21 cellular contexts compared by ENCODE assay signal in the genomic region with DNA sequence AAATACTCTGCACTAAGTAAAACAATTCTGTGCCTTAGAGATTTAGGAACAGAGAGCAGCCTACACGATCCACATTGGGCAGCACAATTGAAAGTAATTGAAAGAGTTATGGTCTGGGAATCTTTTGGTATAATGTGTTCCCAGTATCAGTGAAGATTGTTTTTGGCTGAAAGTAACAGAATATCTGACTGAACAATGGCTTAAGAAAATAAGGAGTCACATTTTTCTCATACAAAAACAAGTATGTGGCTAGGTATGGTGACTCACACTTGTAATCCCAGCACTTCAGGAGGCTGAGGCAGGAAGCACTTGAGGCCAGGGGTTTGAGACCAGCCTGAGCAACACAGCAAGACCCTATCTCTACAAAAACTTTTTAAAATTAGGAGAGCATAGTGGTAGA.
A peak's percentile ranks its signal among the peaks of the same experiment; 100 is the strongest.
DNase-seq lines count a peak whose midpoint lies in the region; ATAC-seq and TF ChIP-seq lines count a peak whose summit lies in the region.
"Had no signal": no experiment of that assay in that cellular context is flagged by ENCODE, and none has a peak within 500 bp of the region (broad histone marks: within the 10 kb centered on the region; RNA-seq: fewer than 3 reads in every experiment).

No MANE protein-coding gene starts in this region.

- H3K36me3 Mint-ChIP-seq in activated CD8-positive, alpha-beta memory T cell treated with anti-CD3 and anti-CD28 coated beads, Interleukin-2, amount 10 ng/mL, durations not matched to agents 7 days and 5 days = peaks cover 7% of the 10 kb centered on the region
- H3K36me3 Mint-ChIP-seq in endodermal cell (ENCODE audit: low read depth) = no peaks in the 10 kb centered on the region
- H3K36me3 Mint-ChIP-seq: natural killer cell; stimulated activated effector memory CD8-positive, alpha-beta T cell treated with anti-CD3 and anti-CD28 coated beads, Interleukin-12 subunit alpha, Interleukin-12 subunit beta, amount 100 ng/mL, for 72 hours had no signal

- no peak for ATAC-seq in activated CD8-positive, alpha-beta memory T cell treated with anti-CD3 and anti-CD28 coated beads, Interleukin-2, amount 10 ng/mL, durations not matched to agents 7 days and 5 days
- ATAC-seq in GM18517 (IDR thresholded peaks at IDR 0.05; ENCODE audit: unreplicated experiment) (no peak), HG02798 (IDR thresholded peaks at IDR 0.05; ENCODE audit: poor library complexity, unreplicated experiment) (no peak)
- ATAC-seq: activated CD8-positive, alpha-beta T cell treated with anti-CD3 and anti-CD28 coated beads, Interleukin-2, amount 10 ng/mL, durations not matched to agents 7 days and 5 days; natural killer cell had no signal

- peaks cover 4% of the 10 kb centered on the region for H3K4me1 ChIP-seq in endodermal cell (ENCODE audit: control insufficient read depth, insufficient read depth, low read length)

- H3K27ac ChIP-seq in brain microvascular endothelial cell = peak overlapping the region; percentile 73
- H3K27ac ChIP-seq in endodermal cell (ENCODE audit: low read depth, low read length) = no peak overlapping the region
- H3K27ac ChIP-seq: 22Rv1, tibial nerve had no signal

- H3K4me1 Mint-ChIP-seq in activated CD8-positive, alpha-beta memory T cell treated with anti-CD3 and anti-CD28 coated beads, Interleukin-2, amount 10 ng/mL, durations not matched to agents 7 days and 5 days = peaks cover 33% of the 10 kb centered on the region
- H3K4me1 Mint-ChIP-seq in endodermal cell = peaks cover 10% of the 10 kb centered on the region

- in situ Hi-C loops in brain microvascular endothelial cell (cut with HindIII; ENCODE audit: low pct_ligation_motif_present, low sequenced_read_pairs) = no loop called here

- CTCF ChIA-PET in activated CD8-positive, alpha-beta memory T cell treated with anti-CD3 and anti-CD28 coated beads, Interleukin-2, amount 10 ng/mL, durations not matched to agents 7 days and 5 days (lab: Charles Lee) = interaction anchor here (1.4 to 1.7 kb wide), 3 partner anchors 133 to 339 kb away, joined by 3 to 7 read pairs (median 6); no protein-coding TSS in a partner anchor

- WGBS in endodermal cell (ENCODE audit: insufficient coverage in 1 of 2, insufficient read length in 1 of 2), 2 experiments = 98% methylated on average over 1 of the region's 1 CpG; no CpG with 5 or more reads in 1 of the 2 experiments

- TF ChIP-seq CTCF in brain microvascular endothelial cell (IDR thresholded peaks at IDR 0.05; ENCODE audit: low read depth, low read length, missing control alignments) = no peak
- TF ChIP-seq CTCF in endodermal cell (conservative IDR thresholded peaks at IDR 0.05) = no peak

- H3K36me3 ChIP-seq in brain microvascular endothelial cell (replicated peaks) = no peaks in the 10 kb centered on the region
- no peaks in the 10 kb centered on the region for H3K36me3 ChIP-seq in endodermal cell (ENCODE audit: control insufficient read depth, insufficient read depth, low read length)

- peak overlapping the region; percentile 9 for H3K27ac Mint-ChIP-seq in activated CD8-positive, alpha-beta memory T cell treated with anti-CD3 and anti-CD28 coated beads, Interleukin-2, amount 10 ng/mL, durations not matched to agents 7 days and 5 days
- no peak overlapping the region for H3K27ac Mint-ChIP-seq in endodermal cell
- H3K27ac Mint-ChIP-seq: activated CD8-positive, alpha-beta T cell treated with anti-CD3 and anti-CD28 coated beads, Interleukin-2, amount 10 ng/mL, durations not matched to agents 7 days and 5 days; activated T-helper 1 cell treated with anti-CD3 and anti-CD28 coated beads, Interleukin-12 subunit alpha, Interleukin-12 subunit beta, Interleukin-2, Interleukin-4 antibody, amounts not matched to agents 30 ng/mL and 10 ng/mL and 1 ng/mL, durations not matched to agents 14 hours and 24 hours and 36 hours; natural killer cell; progenitor cell of endocrine pancreas; stimulated activated effector memory CD8-positive, alpha-beta T cell treated with anti-CD3 and anti-CD28 coated beads, Interleukin-12 subunit alpha, Interleukin-12 subunit beta, amount 100 ng/mL, for 72 hours had no signal

- no peak overlapping the region for H3K4me3 Mint-ChIP-seq in activated CD8-positive, alpha-beta memory T cell treated with anti-CD3 and anti-CD28 coated beads, Interleukin-2, amount 10 ng/mL, durations not matched to agents 7 days and 5 days
- H3K4me3 Mint-ChIP-seq in endodermal cell = no peak overlapping the region
- H3K4me3 Mint-ChIP-seq: activated CD8-positive, alpha-beta T cell treated with anti-CD3 and anti-CD28 coated beads, Interleukin-2, amount 10 ng/mL, durations not matched to agents 7 days and 5 days; activated T-helper 1 cell treated with anti-CD3 and anti-CD28 coated beads, Interleukin-12 subunit alpha, Interleukin-12 subunit beta, Interleukin-2, Interleukin-4 antibody, amounts not matched to agents 30 ng/mL and 10 ng/mL and 1 ng/mL, durations not matched to agents 14 hours and 24 hours and 36 hours; natural killer cell; stimulated activated effector memory CD8-positive, alpha-beta T cell treated with anti-CD3 and anti-CD28 coated beads, Interleukin-12 subunit alpha, Interleukin-12 subunit beta, amount 100 ng/mL, for 72 hours had no signal

- H3K9me3 Mint-ChIP-seq in activated CD8-positive, alpha-beta memory T cell treated with anti-CD3 and anti-CD28 coated beads, Interleukin-2, amount 10 ng/mL, durations not matched to agents 7 days and 5 days (ENCODE audit: low read depth) = peaks cover 5% of the 10 kb centered on the region
- H3K9me3 Mint-ChIP-seq in endodermal cell = peaks cover 12% of the 10 kb centered on the region
- H3K9me3 Mint-ChIP-seq: activated T-helper 1 cell treated with anti-CD3 and anti-CD28 coated beads, Interleukin-12 subunit alpha, Interleukin-12 subunit beta, Interleukin-2, Interleukin-4 antibody, amounts not matched to agents 30 ng/mL and 10 ng/mL and 1 ng/mL, durations not matched to agents 14 hours and 24 hours and 36 hours; natural killer cell; stimulated activated effector memory CD8-positive, alpha-beta T cell treated with anti-CD3 and anti-CD28 coated beads, Interleukin-12 subunit alpha, Interleukin-12 subunit beta, amount 100 ng/mL, for 72 hours had no signal

- no peak overlapping the region for H3K9ac ChIP-seq in endodermal cell (ENCODE audit: extremely low read depth, low read length, poor library complexity, severe bottlenecking)

- peaks cover 6% of the 10 kb centered on the region for H3K9me3 ChIP-seq in endodermal cell (ENCODE audit: control insufficient read depth, low read length)

- H3K4me3 ChIP-seq in brain microvascular endothelial cell (ENCODE audit: low read depth, low read length) (no peak overlapping the region), endodermal cell (ENCODE audit: low read length) (no peak overlapping the region)
- H3K4me3 ChIP-seq: tibial nerve had no signal

- no peak for DNase-seq in activated CD8-positive, alpha-beta memory T cell treated with anti-CD3 and anti-CD28 coated beads, Interleukin-2, amount 10 ng/mL, durations not matched to agents 7 days and 5 days
- no peak for DNase-seq in activated CD8-positive, alpha-beta memory T cell treated with anti-CD3 and anti-CD28 coated beads for 24 hours
- DNase-seq in brain microvascular endothelial cell (peak; percentile 66), iris pigment epithelial cell (ENCODE audit: low read depth) (peak; percentile 75), retina (no peak), endodermal cell (no peak)
- DNase-seq: activated CD8-positive, alpha-beta T cell treated with anti-CD3 and anti-CD28 coated beads, Interleukin-2, amount 10 ng/mL, durations not matched to agents 7 days and 5 days; C1 segment of cervical spinal cord; cerebellar nuclear complex; mesenchymal stem cell; natural killer cell; NCI-H1048; NCI-H2081 treated with DMSO at 0.1 percent for 48 hours; NCI-H526 had no signal

- H3K27me3 ChIP-seq in brain microvascular endothelial cell (replicated peaks) = no peaks in the 10 kb centered on the region
- no peaks in the 10 kb centered on the region for H3K27me3 ChIP-seq in endodermal cell (ENCODE audit: control insufficient read depth, insufficient read depth, low read length, poor library complexity, severe bottlenecking)
- H3K27me3 ChIP-seq: tibial nerve had no signal

- H3K27me3 Mint-ChIP-seq in activated CD8-positive, alpha-beta memory T cell treated with anti-CD3 and anti-CD28 coated beads, Interleukin-2, amount 10 ng/mL, durations not matched to agents 7 days and 5 days = no peaks in the 10 kb centered on the region
- peaks cover 14% of the 10 kb centered on the region for H3K27me3 Mint-ChIP-seq in endodermal cell (ENCODE audit: insufficient read depth)
- H3K27me3 Mint-ChIP-seq: progenitor cell of endocrine pancreas had no signal

Comparison
In these comparisons a context has a peak if more than half of its experiments do, and no peak if none do; other contexts are left out.
1. DNase-seq: peak in brain microvascular endothelial cell (single experiment) and iris pigment epithelial cell (single experiment); none in activated CD8-positive, alpha-beta memory T cell treated with anti-CD3 and anti-CD28 coated beads, Interleukin-2, amount 10 ng/mL, durations not matched to agents 7 days and 5 days (single experiment), activated CD8-positive, alpha-beta memory T cell treated with anti-CD3 and anti-CD28 coated beads for 24 hours (single experiment), retina (single experiment) and endodermal cell (single experiment).